8 cellular contexts compared by ENCODE assay signal in the genomic region with DNA sequence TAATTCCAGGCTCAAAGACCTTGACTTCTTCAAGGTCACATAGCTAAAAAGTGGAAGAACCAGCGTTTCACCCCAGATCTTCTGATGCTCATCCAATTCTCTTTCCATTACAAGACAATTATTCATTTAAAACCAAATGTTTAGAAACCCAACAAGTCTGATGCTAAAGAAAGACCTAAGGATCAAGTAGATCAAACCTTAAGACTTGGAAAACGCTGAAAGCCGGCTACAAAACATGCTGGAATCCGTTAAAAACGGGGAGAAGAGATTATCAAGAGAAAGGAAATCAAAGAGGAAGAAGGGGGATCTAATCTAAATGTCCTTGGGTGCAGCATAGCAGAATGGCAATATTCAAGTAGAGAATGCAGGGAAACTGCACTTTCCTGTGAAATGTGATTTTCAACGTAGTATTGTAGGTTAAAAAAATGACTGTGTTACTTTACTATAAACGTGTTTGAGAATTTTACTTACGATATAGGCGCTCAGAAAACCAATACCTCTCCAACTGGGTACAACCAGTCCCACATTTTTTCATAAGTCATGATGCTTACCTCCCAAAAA. TPM values are rescaled to one million over a fixed set of nuclear protein-coding genes. Genes with fewer than 3 reads are reported as not detected.
DNase-seq lines count a peak whose midpoint lies in the region; ATAC-seq and TF ChIP-seq lines count a peak whose summit lies in the region.

No MANE protein-coding gene starts in this region.

- H3K27ac ChIP-seq in SJSA1 (no peak overlapping the region), rectal smooth muscle tissue (ENCODE audit: low read depth, low read length) (no peak overlapping the region)

- H3K4me1 ChIP-seq in ES-I3 (ENCODE audit: insufficient read depth, low read length) (peaks cover 6% of the 10 kb centered on the region; the same call in 1 of the 2 replicates), SJSA1 (replicated peaks) (peaks cover 14% of the 10 kb centered on the region), rectal smooth muscle tissue (ENCODE audit: control insufficient read depth, insufficient read depth, low read length) (no peaks in the 10 kb centered on the region)

- H3K36me3 ChIP-seq in ES-I3 (ENCODE audit: insufficient read depth, low read length) (no peaks in the 10 kb centered on the region), SJSA1 (no peaks in the 10 kb centered on the region), rectal smooth muscle tissue (ENCODE audit: control insufficient read depth, insufficient read depth, low read length) (no peaks in the 10 kb centered on the region)

- peak overlapping the region; percentile 78 for H3K4me3 ChIP-seq in SJSA1
- H3K4me3 ChIP-seq in fibroblast of mammary gland (ENCODE audit: control insufficient read depth, low read depth, low read length): peak overlapping the region; percentile 60
- peak overlapping the region; percentile 77 for H3K4me3 ChIP-seq in rectal smooth muscle tissue (ENCODE audit: low read length)

- DNase-seq in SJSA1 (ENCODE audit: low read depth in 1 of 2, low spot score in 2 of 2): no peak
- DNase-seq in fibroblast of mammary gland (ENCODE audit: low read depth): no peak
- no peak for DNase-seq in NCI-H2081 (lab: John Stamatoyannopoulos, UW)
- DNase-seq in Kasumi-1 (lab: John Stamatoyannopoulos, UW): no peak
- DNase-seq in AG20443 (ENCODE audit: low spot score): no peak

- TF ChIP-seq CTCF in fibroblast of mammary gland (conservative IDR thresholded peaks at IDR 0.05; ENCODE audit: control insufficient read depth, insufficient read depth, low read depth, low read length): no peak

- H3K9me3 ChIP-seq in ES-I3 (ENCODE audit: control insufficient read depth, insufficient read depth, low read length): no peaks in the 10 kb centered on the region
- no peaks in the 10 kb centered on the region for H3K9me3 ChIP-seq in SJSA1 (replicated peaks)

- ATAC-seq in esophagus mucosa: no peak

- H3K27me3 ChIP-seq in SJSA1 (replicated peaks): no peaks in the 10 kb centered on the region
- H3K27me3 ChIP-seq in rectal smooth muscle tissue (ENCODE audit: control insufficient read depth, insufficient read depth, low read length): no peaks in the 10 kb centered on the region

- H3K9ac ChIP-seq in ES-I3 (ENCODE audit: low read depth, low read length) (peak overlapping the region; percentile 71; the same call in 1 of the 2 replicates), rectal smooth muscle tissue (ENCODE audit: low read length) (no peak overlapping the region)

RNA-seq across cellular contexts. Expression of a gene that starts 1.3 kb away (rescaled TPM):
- total RNA-seq in SJSA1 (2014; rRNA removed; shearing (Covaris generic)): 1.2 and 3.0 TPM in 2 replicates
- total RNA-seq in esophagus mucosa: 35.9 TPM
